In the genomic region with DNA sequence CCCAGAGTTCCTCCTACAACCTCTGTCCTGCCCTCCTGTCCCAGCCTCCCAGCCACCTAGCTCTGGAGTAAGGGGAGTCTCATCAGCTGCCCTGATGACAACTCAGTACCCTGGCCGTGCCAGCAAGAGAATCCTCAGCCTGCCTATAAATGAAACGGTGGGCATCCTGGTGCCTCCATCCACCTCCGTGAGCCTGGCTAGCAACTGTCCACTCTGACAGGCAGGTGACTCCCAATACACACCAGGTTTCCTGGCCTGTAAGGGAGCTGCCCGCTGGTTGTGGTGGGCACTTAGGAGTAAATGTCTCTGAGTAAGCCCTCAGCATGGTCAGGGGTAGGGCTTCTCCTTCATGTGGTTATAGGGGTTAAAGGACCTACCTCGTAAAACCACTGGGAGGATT, we compare ENCODE assay signal across 15 cellular contexts.
A peak's percentile ranks its signal among the peaks of the same experiment; 100 is the strongest.
DNase-seq lines count a peak whose midpoint lies in the region; ATAC-seq and TF ChIP-seq lines count a peak whose summit lies in the region.
"Had no signal": no experiment of that assay in that cellular context is flagged by ENCODE, and none has a peak within 500 bp of the region (broad histone marks: within the 10 kb centered on the region; RNA-seq: fewer than 3 reads in every experiment).

No MANE protein-coding gene starts in this region.

- no peak overlapping the region for H2BK120ac ChIP-seq in neuronal stem cell (ENCODE audit: low read depth, low read length)

- no peak for TF ChIP-seq POLR2A in breast epithelium (IDR thresholded peaks at IDR 0.05)

- no peaks in the 10 kb centered on the region for H3K27me3 Mint-ChIP-seq in WTC11 (ENCODE audit: low read depth)
- H3K27me3 Mint-ChIP-seq: B cell had no signal

- CTCF ChIA-PET in WTC11 (lab: Charles Lee), result interaction anchor here (0.5 to 5.6 kb wide), 49 partner anchors 9 to 1168 kb away, joined by 3 to 46 read pairs (median 3); a partner anchor contains a TSS

- no peak overlapping the region for H3K4ac ChIP-seq in neuronal stem cell (ENCODE audit: low read length)

- POLR2A ChIA-PET in WTC11 (lab: Charles Lee), result interaction anchor here (0.7 kb wide), 1 partner anchor 99 kb away, joined by 3 read pairs; a partner anchor contains a TSS

- no peak overlapping the region for H2AFZ ChIP-seq in neuronal stem cell (ENCODE audit: low read length)
- H2AFZ ChIP-seq: GM23248 had no signal

- peak overlapping the region; percentile 82 for H2BK12ac ChIP-seq in neuronal stem cell (ENCODE audit: low read length)

- H2BK15ac ChIP-seq in neuronal stem cell (ENCODE audit: low read length), result no peak overlapping the region

- peak overlapping the region; percentile 53 for H3K9ac ChIP-seq in neuronal stem cell (ENCODE audit: low read depth, low read length, poor library complexity)

- no peaks in the 10 kb centered on the region for H3K9me3 Mint-ChIP-seq in WTC11
- H3K9me3 Mint-ChIP-seq: CD8-positive, alpha-beta T cell; H9 had no signal

- H3K79me1 ChIP-seq in neuronal stem cell (ENCODE audit: low read depth, low read length), result no peaks in the 10 kb centered on the region

- H2BK5ac ChIP-seq in neuronal stem cell (ENCODE audit: low read length), result no peak overlapping the region

- no peak overlapping the region for H4K8ac ChIP-seq in neuronal stem cell (ENCODE audit: low read depth, low read length)

- no peaks in the 10 kb centered on the region for H3K9me3 ChIP-seq in neuronal stem cell (replicated peaks in 1 of 2; ENCODE audit: control insufficient read depth in 2 of 2, insufficient read depth in 1 of 2, low read depth in 1 of 2, low read length in 2 of 2)
- no peaks in the 10 kb centered on the region for H3K9me3 ChIP-seq in breast epithelium
- H3K9me3 ChIP-seq: Caco-2 had no signal

- ATAC-seq in GM21515 (IDR thresholded peaks at IDR 0.05; ENCODE audit: unreplicated experiment) (peak; percentile 15), HG02763 (IDR thresholded peaks at IDR 0.05; ENCODE audit: unreplicated experiment) (peak; percentile 10), WTC11 (peak; percentile 14; the same call in 1 of the 2 replicates), left colon (no peak)

- no peak overlapping the region for H2AK5ac ChIP-seq in neuronal stem cell (ENCODE audit: low read depth, low read length)

- H3K4me3 ChIP-seq in neuronal stem cell (ENCODE audit: low read length in 2 of 2), result no peak overlapping the region
- H3K4me3 ChIP-seq in breast epithelium, result no peak overlapping the region
- H3K4me3 ChIP-seq: GM23248 had no signal

- H3K4me3 Mint-ChIP-seq in WTC11, result no peak overlapping the region
- H3K4me3 Mint-ChIP-seq: B cell; CD8-positive, alpha-beta T cell; H9 had no signal

- no peak overlapping the region for H3K23ac ChIP-seq in neuronal stem cell (ENCODE audit: low read depth, low read length, poor library complexity)

- peak overlapping the region; percentile 22 for H3K18ac ChIP-seq in neuronal stem cell (ENCODE audit: low read length)

- H3K36me3 Mint-ChIP-seq in WTC11, result no peaks in the 10 kb centered on the region
- H3K36me3 Mint-ChIP-seq: CD8-positive, alpha-beta T cell had no signal

- no peak overlapping the region for H3K27ac Mint-ChIP-seq in WTC11
- H3K27ac Mint-ChIP-seq: B cell; CD8-positive, alpha-beta T cell had no signal

- TF ChIP-seq CTCF in WTC11 (IDR thresholded peaks at IDR 0.05) (no peak), breast epithelium (IDR thresholded peaks at IDR 0.05) (no peak)

- H3K27me3 ChIP-seq in neuronal stem cell (ENCODE audit: control insufficient read depth in 3 of 3, insufficient read depth in 3 of 3, low read depth in 1 of 3, low read length in 3 of 3) (no peaks in the 10 kb centered on the region), breast epithelium (no peaks in the 10 kb centered on the region)

- DNase-seq in WTC11 (ENCODE audit: low spot score) (no peak), neuronal stem cell (ENCODE audit: low spot score) (no peak), GOT3 (lab: John Stamatoyannopoulos, UW) (no peak), left colon (no peak), breast epithelium (ENCODE audit: low spot score in 2 of 2) (no peak)
- DNase-seq: NCI-H1048, NCI-H446 treated with DMSO at 0.1 percent for 48 hours had no signal

- H4K91ac ChIP-seq in neuronal stem cell (ENCODE audit: low read depth, low read length, poor library complexity), result no peak overlapping the region

- peaks cover 26% of the 10 kb centered on the region for H3K4me1 Mint-ChIP-seq in WTC11

- H3K14ac ChIP-seq in neuronal stem cell (ENCODE audit: low read length), result peak overlapping the region; percentile 32

- no peak overlapping the region for H3K4me2 ChIP-seq in neuronal stem cell (ENCODE audit: insufficient read depth, low read length, poor library complexity, severe bottlenecking)

- no peak overlapping the region for H3K27ac ChIP-seq in neuronal stem cell (replicated peaks; ENCODE audit: low read length)
- H3K27ac ChIP-seq in breast epithelium, result peak overlapping the region in 1 of 2 donors; percentile 20
- H3K27ac ChIP-seq: C4-2B had no signal

- H3K4me1 ChIP-seq in neuronal stem cell (ENCODE audit: control insufficient read depth in 2 of 2, insufficient read depth in 1 of 2, low read depth in 1 of 2, low read length in 2 of 2) (peaks cover 0 to 2% of the 10 kb centered on the region in 2 donors), breast epithelium (no peaks in the 10 kb centered on the region)
- H3K4me1 ChIP-seq: Caco-2 had no signal

- H3K36me3 ChIP-seq in neuronal stem cell (replicated peaks in 1 of 2; ENCODE audit: control insufficient read depth in 2 of 2, insufficient read depth in 2 of 2, low read length in 2 of 2) (no peaks in the 10 kb centered on the region), breast epithelium (no peaks in the 10 kb centered on the region)

- intact Hi-C loops in left colon (cut with DNase I, micrococcal nuclease), result loop anchor here (2.0 to 10.0 kb wide), 2 partner anchors 618 to 620 kb away; no protein-coding TSS in a partner anchor
- intact Hi-C loops in breast epithelium (cut with DNase I; ENCODE audit: low total_unique reads), result no loop called here

- no CpG with 5 or more reads among the region's 5 CpGs for WGBS in neuronal stem cell (ENCODE audit: extremely low coverage in 2 of 2, insufficient read length in 2 of 2, insufficient replicate concordance in 1 of 2), 2 donors

TF ChIP-seq in WTC11, 78 proteins besides CTCF, POLR2A, EP300 and RAD21 (continues in another document):
- TF ChIP-seq NFE2L1 (CRISPR knock-in tag; IDR thresholded peaks at IDR 0.05) (no peak), ZNF121 (CRISPR knock-in tag; IDR thresholded peaks at IDR 0.05) (no peak), PRRX2 (CRISPR knock-in tag; IDR thresholded peaks at IDR 0.05) (no peak), ZNF317 (CRISPR knock-in tag; IDR thresholded peaks at IDR 0.05; ENCODE audit: borderline replicate concordance, low read depth) (no peak), SP1 (CRISPR knock-in tag; conservative IDR thresholded peaks at IDR 0.05) (no peak), JAZF1 (CRISPR knock-in tag; IDR thresholded peaks at IDR 0.05) (no peak), TP53 (CRISPR knock-in tag; IDR thresholded peaks at IDR 0.05) (no peak), ZNF219 (CRISPR knock-in tag; IDR thresholded peaks at IDR 0.05; ENCODE audit: borderline replicate concordance) (no peak), GTF2I (CRISPR knock-in tag; conservative IDR thresholded peaks at IDR 0.05) (no peak), SMAD3 (CRISPR knock-in tag; IDR thresholded peaks at IDR 0.05; ENCODE audit: borderline replicate concordance) (no peak), CBFB (CRISPR knock-in tag; IDR thresholded peaks at IDR 0.05; ENCODE audit: low read depth) (no peak)
- TF ChIP-seq, protein P1, sequence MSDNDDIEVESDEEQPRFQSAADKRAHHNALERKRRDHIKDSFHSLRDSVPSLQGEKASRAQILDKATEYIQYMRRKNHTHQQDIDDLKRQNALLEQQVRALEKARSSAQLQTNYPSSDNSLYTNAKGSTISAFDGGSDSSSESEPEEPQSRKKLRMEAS (CRISPR knock-in tag; IDR thresholded peaks at IDR 0.05), result no peak
- TF ChIP-seq, protein P2, sequence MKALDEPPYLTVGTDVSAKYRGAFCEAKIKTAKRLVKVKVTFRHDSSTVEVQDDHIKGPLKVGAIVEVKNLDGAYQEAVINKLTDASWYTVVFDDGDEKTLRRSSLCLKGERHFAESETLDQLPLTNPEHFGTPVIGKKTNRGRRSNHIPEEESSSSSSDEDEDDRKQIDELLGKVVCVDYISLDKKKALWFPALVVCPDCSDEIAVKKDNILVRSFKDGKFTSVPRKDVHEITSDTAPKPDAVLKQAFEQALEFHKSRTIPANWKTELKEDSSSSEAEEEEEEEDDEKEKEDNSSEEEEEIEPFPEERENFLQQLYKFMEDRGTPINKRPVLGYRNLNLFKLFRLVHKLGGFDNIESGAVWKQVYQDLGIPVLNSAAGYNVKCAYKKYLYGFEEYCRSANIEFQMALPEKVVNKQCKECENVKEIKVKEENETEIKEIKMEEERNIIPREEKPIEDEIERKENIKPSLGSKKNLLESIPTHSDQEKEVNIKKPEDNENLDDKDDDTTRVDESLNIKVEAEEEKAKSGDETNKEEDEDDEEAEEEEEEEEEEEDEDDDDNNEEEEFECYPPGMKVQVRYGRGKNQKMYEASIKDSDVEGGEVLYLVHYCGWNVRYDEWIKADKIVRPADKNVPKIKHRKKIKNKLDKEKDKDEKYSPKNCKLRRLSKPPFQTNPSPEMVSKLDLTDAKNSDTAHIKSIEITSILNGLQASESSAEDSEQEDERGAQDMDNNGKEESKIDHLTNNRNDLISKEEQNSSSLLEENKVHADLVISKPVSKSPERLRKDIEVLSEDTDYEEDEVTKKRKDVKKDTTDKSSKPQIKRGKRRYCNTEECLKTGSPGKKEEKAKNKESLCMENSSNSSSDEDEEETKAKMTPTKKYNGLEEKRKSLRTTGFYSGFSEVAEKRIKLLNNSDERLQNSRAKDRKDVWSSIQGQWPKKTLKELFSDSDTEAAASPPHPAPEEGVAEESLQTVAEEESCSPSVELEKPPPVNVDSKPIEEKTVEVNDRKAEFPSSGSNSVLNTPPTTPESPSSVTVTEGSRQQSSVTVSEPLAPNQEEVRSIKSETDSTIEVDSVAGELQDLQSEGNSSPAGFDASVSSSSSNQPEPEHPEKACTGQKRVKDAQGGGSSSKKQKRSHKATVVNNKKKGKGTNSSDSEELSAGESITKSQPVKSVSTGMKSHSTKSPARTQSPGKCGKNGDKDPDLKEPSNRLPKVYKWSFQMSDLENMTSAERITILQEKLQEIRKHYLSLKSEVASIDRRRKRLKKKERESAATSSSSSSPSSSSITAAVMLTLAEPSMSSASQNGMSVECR (CRISPR knock-in tag; IDR thresholded peaks at IDR 0.05; ENCODE audit: borderline replicate concordance), result no peak
- TF ChIP-seq, protein P3, sequence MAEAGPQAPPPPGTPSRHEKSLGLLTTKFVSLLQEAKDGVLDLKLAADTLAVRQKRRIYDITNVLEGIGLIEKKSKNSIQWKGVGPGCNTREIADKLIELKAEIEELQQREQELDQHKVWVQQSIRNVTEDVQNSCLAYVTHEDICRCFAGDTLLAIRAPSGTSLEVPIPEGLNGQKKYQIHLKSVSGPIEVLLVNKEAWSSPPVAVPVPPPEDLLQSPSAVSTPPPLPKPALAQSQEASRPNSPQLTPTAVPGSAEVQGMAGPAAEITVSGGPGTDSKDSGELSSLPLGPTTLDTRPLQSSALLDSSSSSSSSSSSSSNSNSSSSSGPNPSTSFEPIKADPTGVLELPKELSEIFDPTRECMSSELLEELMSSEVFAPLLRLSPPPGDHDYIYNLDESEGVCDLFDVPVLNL (CRISPR knock-in tag; IDR thresholded peaks at IDR 0.05; ENCODE audit: borderline replicate concordance, low read depth), result no peak
